10 cellular contexts compared by ENCODE assay signal in the genomic region with DNA sequence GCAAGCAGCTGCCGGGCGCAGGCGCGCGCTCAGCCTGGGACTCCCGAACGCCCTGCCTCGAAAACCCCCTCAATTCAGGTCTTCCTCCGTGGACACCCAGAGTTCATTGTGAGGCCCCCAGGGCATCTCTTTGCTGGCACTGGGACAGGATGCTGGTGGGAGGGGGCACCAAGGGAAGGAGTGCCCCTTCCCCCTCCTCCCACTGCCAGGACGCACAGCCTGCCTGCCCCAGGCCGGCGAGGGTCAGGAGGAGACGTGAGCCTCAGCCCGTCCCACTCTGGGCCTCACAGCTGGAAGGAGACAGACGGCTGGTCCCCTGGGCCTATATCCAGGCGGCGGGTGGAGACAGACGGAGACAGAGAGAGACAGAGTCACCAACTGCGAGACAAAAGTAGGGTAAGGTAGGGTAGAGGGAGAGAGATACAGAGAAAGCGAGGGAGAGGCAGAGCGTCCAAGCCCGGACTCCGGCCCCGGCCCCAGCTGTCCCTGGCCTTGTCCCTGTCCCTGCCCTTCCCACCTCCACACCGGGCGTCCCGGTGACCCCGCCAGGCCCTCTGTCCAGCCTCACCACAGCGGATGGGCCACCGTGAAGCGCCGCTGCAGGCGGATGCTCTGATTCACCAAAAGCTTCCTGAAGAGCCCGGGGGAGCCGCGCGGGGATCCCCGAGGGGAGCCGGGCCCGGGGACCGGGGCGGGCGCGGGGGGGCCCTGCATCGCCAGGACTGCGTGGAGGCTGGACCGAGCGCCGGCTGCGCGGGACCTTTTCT. TPM values are rescaled to one million over a fixed set of nuclear protein-coding genes. Genes with fewer than 3 reads are reported as not detected.
DNase-seq lines count a peak whose midpoint lies in the region; ATAC-seq lines count a peak whose summit lies in the region.
"Had no signal": no experiment of that assay in that cellular context is flagged by ENCODE, and none has a peak within 500 bp of the region (broad histone marks: within the 10 kb centered on the region; RNA-seq: fewer than 3 reads in every experiment).

PDE4C (minus strand) TSS at position 737 of the 767 bp plus-strand sequence; CDS start at position 714, 23 bp downstream.

- CTCF ChIA-PET in activated naive CD4-positive, alpha-beta T cell treated with anti-CD3 and anti-CD28 coated beads for 36 hours (lab: Charles Lee), result no interaction called here

- POLR2A ChIA-PET in activated naive CD8-positive, alpha-beta T cell treated with anti-CD3 and anti-CD28 coated beads, Interleukin-2, amount 10 ng/mL, durations not matched to agents 7 days and 5 days (lab: Charles Lee), result no interaction called here

- H3K4me3 ChIP-seq in thymus (ENCODE audit: low read length), result no peak within 1 kb of the TSS

- intact Hi-C loops in activated naive CD4-positive, alpha-beta T cell treated with anti-CD3 and anti-CD28 coated beads for 36 hours (cut with micrococcal nuclease), result loop anchor here (2.0 kb wide), 1 partner anchor 33 kb away; the partner anchor contains the start of gene MPV17L2

- peaks cover 1% of the 10 kb centered on the region for H3K9me3 ChIP-seq in thymus (ENCODE audit: control insufficient read depth)

- H3K27ac ChIP-seq in thymus (ENCODE audit: low read depth), result peak within 1 kb of the TSS; percentile 2

- no peaks in the 10 kb centered on the region for H3K9me3 Mint-ChIP-seq in activated naive CD4-positive, alpha-beta T cell treated with anti-CD3 and anti-CD28 coated beads for 36 hours
- no peaks in the 10 kb centered on the region for H3K9me3 Mint-ChIP-seq in activated naive CD8-positive, alpha-beta T cell treated with anti-CD3 and anti-CD28 coated beads, Interleukin-2, amount 10 ng/mL, durations not matched to agents 7 days and 5 days

- no peak within 1 kb of the TSS for H3K27ac Mint-ChIP-seq in activated naive CD4-positive, alpha-beta T cell treated with anti-CD3 and anti-CD28 coated beads for 36 hours
- no peak within 1 kb of the TSS for H3K27ac Mint-ChIP-seq in activated naive CD8-positive, alpha-beta T cell treated with anti-CD3 and anti-CD28 coated beads, Interleukin-2, amount 10 ng/mL, durations not matched to agents 7 days and 5 days

- H3K27me3 ChIP-seq in thymus (ENCODE audit: control insufficient read depth, insufficient read depth), result peaks cover 57% of the 10 kb centered on the region

- H3K4me3 Mint-ChIP-seq in activated naive CD4-positive, alpha-beta T cell treated with anti-CD3 and anti-CD28 coated beads for 36 hours, result peak within 1 kb of the TSS; percentile 32
- H3K4me3 Mint-ChIP-seq in activated naive CD8-positive, alpha-beta T cell treated with anti-CD3 and anti-CD28 coated beads, Interleukin-2, amount 10 ng/mL, durations not matched to agents 7 days and 5 days, result no peak within 1 kb of the TSS

- no peaks in the 10 kb centered on the region for H3K4me1 ChIP-seq in thymus (ENCODE audit: control insufficient read depth, insufficient read depth, low read length)

- ATAC-seq in activated naive CD8-positive, alpha-beta T cell treated with anti-CD3 and anti-CD28 coated beads, Interleukin-2, amount 10 ng/mL, durations not matched to agents 7 days and 5 days (ENCODE audit: low read depth), result no peak

- H3K4me1 Mint-ChIP-seq in activated naive CD4-positive, alpha-beta T cell treated with anti-CD3 and anti-CD28 coated beads for 36 hours (ENCODE audit: low read depth), result peaks cover 27% of the 10 kb centered on the region
- H3K4me1 Mint-ChIP-seq in activated naive CD8-positive, alpha-beta T cell treated with anti-CD3 and anti-CD28 coated beads, Interleukin-2, amount 10 ng/mL, durations not matched to agents 7 days and 5 days, result peaks cover 13% of the 10 kb centered on the region

- WGBS in thymus, result 5% methylated on average over 51 of the region's 51 CpGs

- DNase-seq in activated naive CD4-positive, alpha-beta T cell treated with anti-CD3 and anti-CD28 coated beads for 36 hours, result no peak
- DNase-seq in activated naive CD4-positive, alpha-beta T cell treated with Interleukin-2 at 50 U/mL for 16 hours, result no peak
- peak; percentile 33 for DNase-seq in activated naive CD8-positive, alpha-beta T cell treated with anti-CD3 and anti-CD28 coated beads, Interleukin-2, amount 10 ng/mL, durations not matched to agents 7 days and 5 days
- DNase-seq in left kidney (ENCODE audit: low read depth, low spot score), result peak; percentile 50
- DNase-seq in NCI-H146 treated with DMSO at 0.1 percent for 48 hours (lab: John Stamatoyannopoulos, UW; ENCODE audit: unreplicated experiment), result no peak
- no peak for DNase-seq in SIG-M5 (lab: John Stamatoyannopoulos, UW)
- no peak for DNase-seq in NCI-H345 treated with DMSO at 0.1 percent for 48 hours (lab: John Stamatoyannopoulos, UW; ENCODE audit: unreplicated experiment)
- DNase-seq: CD4-positive, alpha-beta memory T cell; kidney glomerular epithelial cell had no signal

- no peaks in the 10 kb centered on the region for H3K36me3 ChIP-seq in thymus (ENCODE audit: control insufficient read depth, insufficient read depth)

- peaks cover 64% of the 10 kb centered on the region for H3K27me3 Mint-ChIP-seq in activated naive CD4-positive, alpha-beta T cell treated with anti-CD3 and anti-CD28 coated beads for 36 hours (ENCODE audit: low read depth)
- peaks cover 61% of the 10 kb centered on the region for H3K27me3 Mint-ChIP-seq in activated naive CD8-positive, alpha-beta T cell treated with anti-CD3 and anti-CD28 coated beads, Interleukin-2, amount 10 ng/mL, durations not matched to agents 7 days and 5 days

- no peaks in the 10 kb centered on the region for H3K36me3 Mint-ChIP-seq in activated naive CD4-positive, alpha-beta T cell treated with anti-CD3 and anti-CD28 coated beads for 36 hours (ENCODE audit: low read depth)
- no peaks in the 10 kb centered on the region for H3K36me3 Mint-ChIP-seq in activated naive CD8-positive, alpha-beta T cell treated with anti-CD3 and anti-CD28 coated beads, Interleukin-2, amount 10 ng/mL, durations not matched to agents 7 days and 5 days

RNA-seq across cellular contexts. Expression of gene PDE4C, which starts in this region (rescaled TPM):
- total RNA-seq in activated naive CD4-positive, alpha-beta T cell treated with anti-CD3 and anti-CD28 coated beads for 36 hours, result under 1 TPM in 1 of 2 experiments, not detected in 1; 0.10 TPM
- under 1 TPM in 1 of 2 experiments, not detected in 1; 0.65 TPM for total RNA-seq in activated naive CD8-positive, alpha-beta T cell treated with anti-CD3 and anti-CD28 coated beads, Interleukin-2, amount 10 ng/mL, durations not matched to agents 7 days and 5 days
- polyA plus RNA-seq in thymus, result 0.34 TPM
- polyA plus RNA-seq: CD4-positive, alpha-beta memory T cell had no signal

Comparison
In these comparisons a context has a peak if more than half of its experiments do, and no peak if none do; other contexts are left out.
1. Peak in DNase-seq in activated naive CD8-positive, alpha-beta T cell treated with anti-CD3 and anti-CD28 coated beads, Interleukin-2, amount 10 ng/mL, durations not matched to agents 7 days and 5 days; RNA of the gene not detected or under 1 TPM.